Comparison of ENCODE assay signal across 8 cellular contexts in genomic region chr10:28676968-28677888, GRCh38. TPM values are rescaled to one million over a fixed set of nuclear protein-coding genes. Genes with fewer than 3 reads are reported as not detected.
A peak's percentile ranks its signal among the peaks of the same experiment; 100 is the strongest.
DNase-seq lines count a peak whose midpoint lies in the region; ATAC-seq and TF ChIP-seq lines count a peak whose summit lies in the region.

BAMBI (plus strand) TSS chr10:28677521; CDS start chr10:28677898, 377 bp downstream.

- H3K4me3 Mint-ChIP-seq in neural crest cell = peak within 1 kb of the TSS; percentile 89
- H3K4me3 Mint-ChIP-seq in stimulated activated naive CD8-positive, alpha-beta T cell treated with anti-CD3 and anti-CD28 coated beads, Interleukin-15, Interleukin-2, amounts not matched to agents 100 ng/mL and 50 ng/mL, for 24 hours = peak within 1 kb of the TSS; percentile 84

- H3K4me3 ChIP-seq in fibroblast of villous mesenchyme (ENCODE audit: low read depth, low read length) = peak within 1 kb of the TSS; percentile 76

- CTCF ChIA-PET in RWPE1 (lab: Yijun Ruan, JAX) = interaction anchor here (0.7 to 1.9 kb wide), 6 partner anchors 13 to 627 kb away, joined by 3 to 9 read pairs (median 5); no protein-coding TSS in a partner anchor

- H3K27me3 Mint-ChIP-seq in neural crest cell (ENCODE audit: low read depth) = peaks cover 85% of the 10 kb centered on the region
- peaks cover 72% of the 10 kb centered on the region for H3K27me3 Mint-ChIP-seq in stimulated activated naive CD8-positive, alpha-beta T cell treated with anti-CD3 and anti-CD28 coated beads, Interleukin-15, Interleukin-2, amounts not matched to agents 100 ng/mL and 50 ng/mL, for 24 hours

- peak; percentile 85 for TF ChIP-seq CTCF in RWPE1 (conservative IDR thresholded peaks at IDR 0.05; ENCODE audit: low read depth)
- peak; percentile 50 for TF ChIP-seq CTCF in fibroblast of villous mesenchyme (IDR thresholded peaks at IDR 0.05; ENCODE audit: insufficient read depth, low read depth, low read length)
- peak; percentile 66 for TF ChIP-seq CTCF in neural crest cell (conservative IDR thresholded peaks at IDR 0.05)

- H3K9me3 Mint-ChIP-seq in neural crest cell = no peaks in the 10 kb centered on the region
- H3K9me3 Mint-ChIP-seq in stimulated activated naive CD8-positive, alpha-beta T cell treated with anti-CD3 and anti-CD28 coated beads, Interleukin-15, Interleukin-2, amounts not matched to agents 100 ng/mL and 50 ng/mL, for 24 hours = no peaks in the 10 kb centered on the region

- no peak within 1 kb of the TSS for H3K27ac ChIP-seq in RWPE1

- H3K4me1 Mint-ChIP-seq in neural crest cell = peaks cover 36% of the 10 kb centered on the region
- H3K4me1 Mint-ChIP-seq in stimulated activated naive CD8-positive, alpha-beta T cell treated with anti-CD3 and anti-CD28 coated beads, Interleukin-15, Interleukin-2, amounts not matched to agents 100 ng/mL and 50 ng/mL, for 24 hours (ENCODE audit: low read depth) = peaks cover 37% of the 10 kb centered on the region

- POLR2A ChIA-PET in RWPE1 (lab: Yijun Ruan, JAX; ENCODE audit: low non-redundant PET) = interaction anchor here (0.6 kb wide), 1 partner anchor 46 kb away, joined by 3 read pairs; no protein-coding TSS in a partner anchor

- in situ Hi-C loops in KBM-7 (cut with MboI; ENCODE audit: low pct_unique_long_range_greater_than_20kb, low sequenced_read_pairs) = no loop called here

- no peaks in the 10 kb centered on the region for H3K36me3 Mint-ChIP-seq in neural crest cell (ENCODE audit: low read depth)
- H3K36me3 Mint-ChIP-seq in stimulated activated naive CD8-positive, alpha-beta T cell treated with anti-CD3 and anti-CD28 coated beads, Interleukin-15, Interleukin-2, amounts not matched to agents 100 ng/mL and 50 ng/mL, for 24 hours (ENCODE audit: low read depth) = no peaks in the 10 kb centered on the region

- H3K27ac Mint-ChIP-seq in neural crest cell (ENCODE audit: unreplicated experiment) = peak within 1 kb of the TSS; percentile 12
- H3K27ac Mint-ChIP-seq in stimulated activated naive CD8-positive, alpha-beta T cell treated with anti-CD3 and anti-CD28 coated beads, Interleukin-15, Interleukin-2, amounts not matched to agents 100 ng/mL and 50 ng/mL, for 24 hours = peak within 1 kb of the TSS; percentile 4

- peak; percentile 99 for ATAC-seq in GM21723 (IDR thresholded peaks at IDR 0.05; ENCODE audit: unreplicated experiment)

- peak; percentile 93 for DNase-seq in Daoy (ENCODE audit: low read depth)
- DNase-seq in KBM-7 = peak; percentile 82
- peak; percentile 88 for DNase-seq in RWPE1 (ENCODE audit: low spot score)
- peak; percentile 82 for DNase-seq in activated effector memory CD4-positive, alpha-beta T cell treated with Interleukin-2 at 50 U/mL for 16 hours
- DNase-seq in fibroblast of villous mesenchyme (ENCODE audit: low read depth) = peak; percentile 93
- DNase-seq in neural crest cell (ENCODE audit: low read depth, low spot score) = peak; percentile 87

RNA-seq across cellular contexts. Expression of gene BAMBI, which starts in this region (rescaled TPM):
- 31.5 and 39.2 TPM in 2 replicates for total RNA-seq in Daoy (2014; rRNA removed; shearing (Covaris generic))
- total RNA-seq in fibroblast of villous mesenchyme = 25.9 and 62.8 TPM in 2 replicates
- total RNA-seq in neural crest cell = 4.8 and 5.5 TPM in 2 replicates
